In the genomic region with DNA sequence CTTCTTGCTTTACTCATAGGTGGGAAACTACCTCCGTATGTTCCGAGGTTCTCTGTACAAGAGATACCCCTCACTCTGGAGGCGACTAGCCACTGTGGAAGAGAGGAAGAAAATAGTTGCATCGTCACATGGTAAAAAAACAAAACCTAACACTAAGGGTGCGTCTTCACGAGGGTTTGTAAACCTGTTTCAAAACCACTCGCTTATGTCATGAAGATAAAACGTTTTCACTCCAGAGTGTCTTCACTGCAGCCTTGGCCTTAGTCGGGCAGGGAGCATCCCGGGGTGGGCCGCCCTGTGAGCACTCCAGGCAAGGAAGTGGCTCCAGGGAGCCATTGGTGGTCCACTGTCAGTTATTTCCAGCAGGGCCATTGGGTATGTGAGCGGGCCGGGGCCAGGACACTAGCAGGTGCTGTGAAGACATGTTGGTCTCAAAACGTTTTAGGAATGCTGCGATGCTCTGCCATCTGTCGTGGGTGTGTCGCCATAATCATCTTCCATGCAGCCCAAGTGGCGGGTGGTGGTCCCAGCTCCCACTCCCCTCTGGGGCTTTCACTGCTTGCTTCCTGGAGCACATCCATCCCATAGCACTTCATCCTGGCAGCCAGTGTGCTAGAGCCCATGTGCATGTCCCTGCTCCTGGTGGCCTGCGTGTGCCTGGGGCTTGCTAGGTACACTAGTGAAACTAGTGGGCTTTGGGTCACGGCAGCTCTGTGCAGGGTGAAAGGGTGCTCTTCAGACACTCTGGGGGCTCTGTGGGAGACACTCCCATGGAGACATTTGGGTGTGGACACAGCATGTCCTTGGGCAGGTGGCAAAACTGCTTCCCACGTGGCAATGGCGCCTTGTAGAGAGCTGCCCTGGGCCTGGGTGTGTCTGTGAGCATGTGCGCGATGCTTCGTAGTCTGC, we compare ENCODE assay signal across 19 cellular contexts. TPM values are rescaled to one million over a fixed set of nuclear protein-coding genes. Genes with fewer than 3 reads are reported as not detected.
DNase-seq lines count a peak whose midpoint lies in the region; ATAC-seq and TF ChIP-seq lines count a peak whose summit lies in the region.
"Had no signal": no experiment of that assay in that cellular context is flagged by ENCODE, and none has a peak within 500 bp of the region (broad histone marks: within the 10 kb centered on the region; RNA-seq: fewer than 3 reads in every experiment).

No MANE protein-coding gene starts in this region.

- TF ChIP-seq POLR2A in GM18505 (IDR thresholded peaks at IDR 0.05; ENCODE audit: borderline replicate concordance, extremely low read depth, insufficient read depth, insufficient read length): no peak

- no peaks in the 10 kb centered on the region for H3K27me3 Mint-ChIP-seq in osteocyte (ENCODE audit: unreplicated experiment)
- H3K27me3 Mint-ChIP-seq: T-helper 17 cell had no signal

- ATAC-seq in esophagus mucosa (peak; percentile 24), GM19395 (IDR thresholded peaks at IDR 0.05; ENCODE audit: unreplicated experiment) (no peak), GM18505 (IDR thresholded peaks at IDR 0.05; ENCODE audit: unreplicated experiment) (no peak)
- ATAC-seq: activated CD4-positive, CD25-positive, alpha-beta regulatory T cell treated with anti-CD3 and anti-CD28 coated beads, Interleukin-2, amount 50 U/mL, for 24 hours; T-helper 17 cell had no signal

- DNase-seq in AG04450 (ENCODE audit: low read depth, low spot score) (no peak), HFF-Myc (ENCODE audit: extremely low read depth, low read depth) (no peak), osteocyte (ENCODE audit: extremely low spot score, unreplicated experiment) (no peak), GM03348 (ENCODE audit: low spot score) (no peak)
- DNase-seq in stimulated activated CD4-positive, alpha-beta T cell treated with anti-CD3 and anti-CD28 coated beads, Interleukin-4, amount 100 ng/mL, for 4 hours: no peak
- DNase-seq: activated T-cell treated with anti-CD3 and anti-CD28 coated beads for 4 hours; cerebellar nuclear complex; NCI-H1092; NCI-H2171 treated with DMSO at 0.1 percent for 48 hours; RPMI8226; small intestine; stimulated activated naive CD4-positive, alpha-beta T cell treated with Interleukin-2 at 50 U/mL for 16 hours; T-helper 17 cell had no signal

- CTCF ChIA-PET in AG04450 (lab: Charles Lee): interaction anchor here (1.1 to 1.2 kb wide), 2 partner anchors 21 to 102 kb away, joined by 3 read pairs; a partner anchor contains a TSS

- H3K4me1 Mint-ChIP-seq in osteocyte (ENCODE audit: unreplicated experiment): peaks cover 39% of the 10 kb centered on the region

- H3K4me3 ChIP-seq in AG04450 (ENCODE audit: low read depth, low read length) (no peak overlapping the region), HFF-Myc (replicated peaks; ENCODE audit: low read depth, low read length) (peak overlapping the region; percentile 1; the same call in 1 of the 2 replicates)

- H3K36me3 Mint-ChIP-seq in osteocyte (ENCODE audit: unreplicated experiment): peaks cover 15% of the 10 kb centered on the region

- H3K9me3 ChIP-seq in AG04450 (ENCODE audit: control insufficient read depth, insufficient read depth, low read length): no peaks in the 10 kb centered on the region

- H3K27ac Mint-ChIP-seq in osteocyte (ENCODE audit: unreplicated experiment): peak overlapping the region; percentile 18
- H3K27ac Mint-ChIP-seq: T-helper 17 cell had no signal

- no peaks in the 10 kb centered on the region for H3K27me3 ChIP-seq in AG04450 (ENCODE audit: control insufficient read depth, insufficient read depth, low read length)

- no peak for TF ChIP-seq CTCF in AG04450 (IDR thresholded peaks at IDR 0.05; ENCODE audit: low read depth, low read length)
- TF ChIP-seq CTCF in HFF-Myc (IDR thresholded peaks at IDR 0.05; ENCODE audit: low read depth, low read length, missing control alignments): no peak
- TF ChIP-seq CTCF in osteocyte (IDR thresholded peaks at IDR 0.05): no peak

- POLR2A ChIA-PET in AG04450 (lab: Yijun Ruan, JAX): interaction anchor here (0.5 to 0.7 kb wide), 2 partner anchors 13 to 66 kb away, joined by 3 read pairs; no protein-coding TSS in a partner anchor

- H3K27ac ChIP-seq in AG04450 (ENCODE audit: low read depth, low read length): peak overlapping the region; percentile 61

- H3K4me3 Mint-ChIP-seq in osteocyte (ENCODE audit: unreplicated experiment): no peak overlapping the region
- H3K4me3 Mint-ChIP-seq: T-helper 17 cell had no signal

- H3K9me3 Mint-ChIP-seq in osteocyte (ENCODE audit: unreplicated experiment): no peaks in the 10 kb centered on the region

RNA-seq across cellular contexts. Expression of a gene that starts 5.2 kb away (rescaled TPM):
- polyA plus RNA-seq in AG04450 (2011; rRNA removed): 155 and 180 TPM in 2 replicates
- polyA minus RNA-seq in AG04450 (2011; rRNA and poly(A)+ RNA removed): 58.8 and 65.3 TPM in 2 replicates
- total RNA-seq in esophagus mucosa: 60.3 TPM
- total RNA-seq in osteocyte: 126 and 127 TPM in 2 replicates

RNA-seq across cellular contexts. Expression of a gene that starts 19.3 kb away (rescaled TPM):
- polyA plus RNA-seq in AG04450 (2011; rRNA removed): 5.7 and 9.0 TPM in 2 replicates
- polyA minus RNA-seq in AG04450 (2011; rRNA and poly(A)+ RNA removed): 4.7 and 9.7 TPM in 2 replicates
- total RNA-seq in esophagus mucosa: 1.7 TPM
- 72.5 and 76.5 TPM in 2 replicates for total RNA-seq in osteocyte

RNA-seq across cellular contexts. Expression of a gene that starts 24.2 kb away (rescaled TPM):
- polyA plus RNA-seq in AG04450 (2011; rRNA removed): 10.1 and 16.9 TPM in 2 replicates
- 14.2 and 34.2 TPM in 2 replicates for polyA minus RNA-seq in AG04450 (2011; rRNA and poly(A)+ RNA removed)
- 124 TPM for total RNA-seq in esophagus mucosa
- 30.6 and 34.0 TPM in 2 replicates for total RNA-seq in osteocyte

RNA-seq across cellular contexts. Expression of a gene that starts 29.2 kb away (rescaled TPM):
- 2.1 and 2.9 TPM in 2 replicates for polyA plus RNA-seq in AG04450 (2011; rRNA removed)
- 0.78 and 2.0 TPM in 2 replicates for polyA minus RNA-seq in AG04450 (2011; rRNA and poly(A)+ RNA removed)
- total RNA-seq in esophagus mucosa: not detected
- not detected in 2 replicates for total RNA-seq in osteocyte
- total RNA-seq: endothelial cell of umbilical vein, mesenteric fat pad had no signal

RNA-seq across cellular contexts. Expression of a gene that starts 37.8 kb away (rescaled TPM):
- polyA plus RNA-seq in AG04450 (2011; rRNA removed): not detected in 2 replicates
- not detected in 2 replicates for polyA minus RNA-seq in AG04450 (2011; rRNA and poly(A)+ RNA removed)
- 0.84 TPM for total RNA-seq in esophagus mucosa
- not detected in 2 replicates for total RNA-seq in osteocyte
- total RNA-seq: endothelial cell of umbilical vein, mesenteric fat pad had no signal
- polyA plus RNA-seq: endothelial cell of umbilical vein had no signal

Comparison
In these comparisons a context has a peak if more than half of its experiments do, and no peak if none do; other contexts are left out.
1. RNA of a gene that starts 19.3 kb away (total RNA-seq): 72.5 to 76.5 TPM in osteocyte; 1.7 TPM in esophagus mucosa (single experiment); every median in the first group is over 10 times any median in the second.